ENCODE assay signal across 8 cellular contexts in genomic region chr5:72138943-72139467, GRCh38. TPM values are rescaled to one million over a fixed set of nuclear protein-coding genes. Genes with fewer than 3 reads are reported as not detected.
DNase-seq lines count a peak whose midpoint lies in the region; ATAC-seq, FAIRE-seq and TF ChIP-seq lines count a peak whose summit lies in the region.

No MANE protein-coding gene starts in this region.

- H3K9me3 ChIP-seq in astrocyte (ENCODE audit: insufficient read depth, low read depth, low read length) (no peaks in the 10 kb centered on the region), trophoblast cell (ENCODE audit: insufficient read depth, low read depth, low read length) (peaks cover 2% of the 10 kb centered on the region)

- FAIRE-seq in astrocyte (lab: Jason Lieb, UNC), result peak; percentile 99

- no peak overlapping the region for H3K23ac ChIP-seq in trophoblast cell (ENCODE audit: low read length)

- no peak overlapping the region for H2AK5ac ChIP-seq in trophoblast cell (ENCODE audit: low read length)

- H3K9me3 Mint-ChIP-seq in astrocyte (ENCODE audit: unreplicated experiment) (no peaks in the 10 kb centered on the region), T-cell (no peaks in the 10 kb centered on the region)

- CTCF ChIA-PET in T-cell (lab: Charles Lee), result interaction anchor here (0.7 to 1.0 kb wide), 4 partner anchors 95 to 176 kb away, joined by 3 to 6 read pairs (median 3); no protein-coding TSS in a partner anchor

- H3K4me3 ChIP-seq in GM12865 (ENCODE audit: low read depth, low read length) (no peak overlapping the region), astrocyte (ENCODE audit: insufficient read depth, low read depth, low read length) (no peak overlapping the region), trophoblast cell (ENCODE audit: low read depth, low read length) (no peak overlapping the region)

- H3K36me3 ChIP-seq in astrocyte (ENCODE audit: insufficient read depth, low read length), result peaks cover 9% of the 10 kb centered on the region
- peaks cover 4 to 5% of the 10 kb centered on the region in 2 experiments for H3K36me3 ChIP-seq in trophoblast cell (ENCODE audit: control insufficient read depth in 1 of 2, insufficient read depth in 2 of 2, low read length in 2 of 2)

- H3K27me3 ChIP-seq in astrocyte (ENCODE audit: insufficient read depth, low read length) (no peaks in the 10 kb centered on the region), trophoblast cell (ENCODE audit: insufficient read depth, low read length) (no peaks in the 10 kb centered on the region)

- no peak overlapping the region for H4K8ac ChIP-seq in trophoblast cell (ENCODE audit: low read depth, low read length)

- H3K14ac ChIP-seq in trophoblast cell (ENCODE audit: low read length), result no peak overlapping the region

- WGBS in trophoblast cell (ENCODE audit: extremely low coverage, insufficient coverage, insufficient read length), result no CpG with 5 or more reads among the region's 7 CpGs

- H3K36me3 Mint-ChIP-seq in astrocyte (ENCODE audit: low read depth, unreplicated experiment) (peaks cover 26% of the 10 kb centered on the region), T-cell (no peaks in the 10 kb centered on the region)

- no peak overlapping the region for H2BK120ac ChIP-seq in trophoblast cell (ENCODE audit: insufficient read depth, low read length, poor library complexity)

- H3K79me1 ChIP-seq in trophoblast cell (ENCODE audit: low read length), result peaks cover 7% of the 10 kb centered on the region

- H3K79me2 ChIP-seq in astrocyte (ENCODE audit: insufficient read depth, low read length) (peaks cover 83% of the 10 kb centered on the region), trophoblast cell (ENCODE audit: control insufficient read depth, insufficient read depth, low read length, poor library complexity) (peaks cover 1% of the 10 kb centered on the region)

- H3K27me3 Mint-ChIP-seq in astrocyte (ENCODE audit: low read depth, unreplicated experiment) (no peaks in the 10 kb centered on the region), T-cell (peaks cover 26 to 50% of the 10 kb centered on the region in 2 donors)

- H2AFZ ChIP-seq in astrocyte (ENCODE audit: low read depth, low read length), result no peak overlapping the region
- H2AFZ ChIP-seq in trophoblast cell (ENCODE audit: insufficient read depth, low read length, poor library complexity), result no peak overlapping the region

- H4K91ac ChIP-seq in trophoblast cell (ENCODE audit: low read depth, low read length), result no peak overlapping the region

- peak; percentile 32 for DNase-seq in GM12865 (ENCODE audit: low read depth)
- peak; percentile 98 for DNase-seq in astrocyte (ENCODE audit: low read depth)
- DNase-seq in trophoblast cell, result no peak
- no peak for DNase-seq in NCI-H1105 (lab: John Stamatoyannopoulos, UW)
- no peak for DNase-seq in hippocampal formation (lab: John Stamatoyannopoulos, UW)
- no peak for DNase-seq in T-cell
- no peak for DNase-seq in stimulated activated naive CD4-positive, alpha-beta T cell (lab: John Stamatoyannopoulos, UW)

- POLR2A ChIA-PET in T-cell (lab: Charles Lee), result no interaction called here

- H3K27ac ChIP-seq in astrocyte (ENCODE audit: low read depth, low read length), result peak overlapping the region; percentile 85
- no peak overlapping the region for H3K27ac ChIP-seq in trophoblast cell (ENCODE audit: low read depth, low read length)

- peak overlapping the region; percentile 71 for H3K18ac ChIP-seq in trophoblast cell (ENCODE audit: low read length)

- no peak overlapping the region for H4K12ac ChIP-seq in trophoblast cell (ENCODE audit: low read depth, low read length)

- H3K4me1 ChIP-seq in astrocyte (ENCODE audit: insufficient read depth, low read length), result peaks cover 66% of the 10 kb centered on the region
- H3K4me1 ChIP-seq in trophoblast cell (ENCODE audit: control insufficient read depth in 1 of 2, insufficient read depth in 2 of 2, low read length in 2 of 2), result peaks cover 11 to 13% of the 10 kb centered on the region in 2 experiments

- H4K20me1 ChIP-seq in astrocyte (ENCODE audit: insufficient read depth, low read length), result peaks cover 4% of the 10 kb centered on the region

- no peak overlapping the region for H3K4ac ChIP-seq in trophoblast cell (ENCODE audit: low read depth, low read length)

- H3K4me3 Mint-ChIP-seq in astrocyte (ENCODE audit: unreplicated experiment), result peak overlapping the region; percentile 28
- no peak overlapping the region for H3K4me3 Mint-ChIP-seq in T-cell

- peak overlapping the region; percentile 69 for H3K4me2 ChIP-seq in astrocyte (ENCODE audit: low read length)
- H3K4me2 ChIP-seq in trophoblast cell (ENCODE audit: low read length), result no peak overlapping the region

- H2BK12ac ChIP-seq in trophoblast cell (ENCODE audit: low read length), result no peak overlapping the region

- peak overlapping the region; percentile 64 for H3K9ac ChIP-seq in astrocyte (ENCODE audit: low read length)
- no peak overlapping the region for H3K9ac ChIP-seq in trophoblast cell (ENCODE audit: low read length)

- ATAC-seq in HG03520 (IDR thresholded peaks at IDR 0.05; ENCODE audit: unreplicated experiment) (peak; percentile 58), T-cell (replicated peaks in 1 of 4) (no peak)

- no peak overlapping the region for H2BK5ac ChIP-seq in trophoblast cell (ENCODE audit: low read depth, low read length, poor library complexity)

- peak overlapping the region; percentile 64 for H3K27ac Mint-ChIP-seq in astrocyte (ENCODE audit: unreplicated experiment)
- H3K27ac Mint-ChIP-seq in T-cell, result no peak overlapping the region

- peaks cover 70% of the 10 kb centered on the region for H3K4me1 Mint-ChIP-seq in astrocyte (ENCODE audit: low read depth, unreplicated experiment)
- peaks cover 0 to 8% (median 7%) of the 10 kb centered on the region in 3 donors for H3K4me1 Mint-ChIP-seq in T-cell

- no peak for TF ChIP-seq CTCF in GM12865 (IDR thresholded peaks at IDR 0.05; ENCODE audit: insufficient read depth, low read depth, low read length, missing control alignments)
- TF ChIP-seq CTCF in astrocyte (IDR thresholded peaks at IDR 0.05; ENCODE audit: insufficient read depth, low read depth, low read length), result no peak

RNA-seq across cellular contexts. Expression of gene MAP1B, which starts 31.7 kb away (rescaled TPM):
- total RNA-seq in astrocyte (386 and 476 TPM in 2 replicates), T-cell (under 1 TPM in 3 of 5 donors, not detected in 2; 0.33 to 0.98 (median 0.47) TPM)
- 18.6 and 19.9 TPM in 2 replicates for polyA plus RNA-seq in trophoblast cell (2013)

Comparison
In these comparisons a context has a peak if more than half of its experiments do, and no peak if none do; other contexts are left out.
1. DNase-seq: peak in GM12865 (single experiment) and astrocyte (single experiment); none in trophoblast cell (0 of 2), NCI-H1105 (single experiment), hippocampal formation (0 of 2), T-cell (0 of 34) and stimulated activated naive CD4-positive, alpha-beta T cell (0 of 6).
2. RNA of gene MAP1B, which starts 31.7 kb away (total RNA-seq): 386 to 476 TPM in astrocyte; 0.33 to 0.98 TPM in T-cell; every median in the first group is over 100 times any median in the second.